ENCODE assay signal across 25 cellular contexts in genomic region chr14:34956906-34957305, GRCh38.
"Had no signal": no experiment of that assay in that cellular context is flagged by ENCODE, and none has a peak within 500 bp of the region (broad histone marks: within the 10 kb centered on the region; RNA-seq: fewer than 3 reads in every experiment).

No MANE protein-coding gene starts in this region.

- H3K9me3 ChIP-seq: colonic mucosa, esophagus squamous epithelium, gastrocnemius medialis, heart right ventricle, left lung, lower lobe of right lung, mucosa of descending colon had no signal

- H3K4me1 ChIP-seq: colonic mucosa, esophagus squamous epithelium, gastrocnemius medialis, heart right ventricle, left lung, lower lobe of right lung had no signal

- FAIRE-seq: endometrium, islet of Langerhans, keratinocyte had no signal

- DNase-seq: colonic mucosa; cortex of kidney; effector CD8-positive, alpha-beta T cell; effector memory CD8-positive, alpha-beta T cell; endodermal cell; esophagus squamous epithelium; foreskin fibroblast; foreskin melanocyte; gastrocnemius medialis; glutamatergic neuron; head of caudate nucleus; heart right ventricle; hippocampal formation; left cardiac atrium; left lung; left ventricle myocardium superior; lower lobe of right lung; mesenchymal stem cell; mucosa of descending colon; naive B cell had no signal

- H3K27ac ChIP-seq: colonic mucosa, epithelial cell of prostate, esophagus squamous epithelium, gastrocnemius medialis, heart right ventricle, left lung, lower lobe of right lung had no signal

- H3K4me3 ChIP-seq: colonic mucosa, esophagus squamous epithelium, gastrocnemius medialis, heart right ventricle, left lung, lower lobe of right lung, mucosa of descending colon had no signal

- H3K36me3 ChIP-seq: colonic mucosa had no signal

- H3K27me3 ChIP-seq: colonic mucosa, esophagus squamous epithelium, gastrocnemius medialis, heart right ventricle, left lung had no signal

- ATAC-seq: effector memory CD8-positive, alpha-beta T cell; esophagus mucosa; gastrocnemius medialis; heart right ventricle; left cardiac atrium; left lung; left ventricle myocardium superior; lower lobe of right lung; mucosa of descending colon had no signal
